Comparison of ENCODE assay signal across 18 cellular contexts in the genomic region with DNA sequence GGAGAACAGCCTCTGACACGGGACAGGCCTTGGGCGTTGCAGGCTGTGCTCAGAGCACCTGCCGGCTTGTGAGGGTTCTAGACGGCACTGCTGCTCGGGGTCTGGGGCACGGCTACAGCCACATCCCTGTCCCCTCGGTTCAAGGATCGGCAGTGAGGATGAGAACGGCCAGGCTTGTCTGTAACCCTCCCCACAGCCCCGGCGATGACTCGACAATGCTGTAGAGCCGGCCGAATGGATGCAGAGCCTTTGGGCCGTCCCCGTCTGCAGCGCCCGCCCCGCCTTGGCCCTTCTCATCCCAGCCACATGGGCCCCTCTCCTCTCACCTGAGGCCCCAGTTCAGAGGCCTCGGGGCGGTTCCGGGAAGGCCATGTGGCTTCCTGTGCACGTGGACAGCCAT. TPM values are rescaled to one million over a fixed set of nuclear protein-coding genes. Genes with fewer than 3 reads are reported as not detected.
DNase-seq lines count a peak whose midpoint lies in the region; ATAC-seq lines count a peak whose summit lies in the region.
"Had no signal": no experiment of that assay in that cellular context is flagged by ENCODE, and none has a peak within 500 bp of the region (broad histone marks: within the 10 kb centered on the region; RNA-seq: fewer than 3 reads in every experiment).

No MANE protein-coding gene starts in this region.

- no peak overlapping the region for H2BK12ac ChIP-seq in trophoblast cell (ENCODE audit: low read length)

- H3K36me3 ChIP-seq in trophoblast cell (ENCODE audit: control insufficient read depth in 1 of 2, insufficient read depth in 2 of 2, low read length in 2 of 2) = peaks cover 2 to 3% of the 10 kb centered on the region in 2 experiments
- H3K36me3 ChIP-seq: BE2C, SJCRH30 had no signal

- H3K4me1 ChIP-seq in trophoblast cell (ENCODE audit: control insufficient read depth in 1 of 2, insufficient read depth in 2 of 2, low read length in 2 of 2) = peaks cover 0 to 7% of the 10 kb centered on the region in 2 experiments
- H3K4me1 ChIP-seq: BE2C, Caco-2, SJCRH30 had no signal

- H3K4me3 ChIP-seq in trophoblast cell (ENCODE audit: low read depth, low read length) = peak overlapping the region; percentile 7
- H3K4me3 ChIP-seq: PC-9, SJCRH30 had no signal

- peaks cover 14% of the 10 kb centered on the region for H3K9me3 ChIP-seq in trophoblast cell (ENCODE audit: insufficient read depth, low read depth, low read length)
- H3K9me3 ChIP-seq: BE2C, Caco-2 had no signal

- H3K27me3 Mint-ChIP-seq in activated T-cell treated with anti-CD3 and anti-CD28 coated beads, Interleukin-2, amount 50 U/mL, for 24 hours = no peaks in the 10 kb centered on the region
- no peaks in the 10 kb centered on the region for H3K27me3 Mint-ChIP-seq in activated T-cell treated with anti-CD3 and anti-CD28 coated beads, Interleukin-2, amount 50 U/mL, for 4 hours (ENCODE audit: low read depth)
- H3K27me3 Mint-ChIP-seq: CD4-positive, alpha-beta T cell had no signal

- H2BK5ac ChIP-seq in trophoblast cell (ENCODE audit: low read depth, low read length, poor library complexity) = no peak overlapping the region

- no peak overlapping the region for H3K27ac Mint-ChIP-seq in activated T-cell treated with anti-CD3 and anti-CD28 coated beads, Interleukin-2, amount 50 U/mL, for 24 hours
- H3K27ac Mint-ChIP-seq: CD4-positive, alpha-beta T cell had no signal

- H3K27ac ChIP-seq in trophoblast cell (ENCODE audit: low read depth, low read length) (no peak overlapping the region), caudate nucleus (ENCODE audit: low read depth, low read length) (no peak overlapping the region)
- H3K27ac ChIP-seq: PC-9, SJCRH30 had no signal

- no peak overlapping the region for H3K4me3 Mint-ChIP-seq in activated T-cell treated with anti-CD3 and anti-CD28 coated beads, Interleukin-2, amount 50 U/mL, for 24 hours
- H3K4me3 Mint-ChIP-seq in activated T-cell treated with anti-CD3 and anti-CD28 coated beads, Interleukin-2, amount 50 U/mL, for 4 hours = no peak overlapping the region
- H3K4me3 Mint-ChIP-seq: CD4-positive, alpha-beta T cell had no signal

- H3K4ac ChIP-seq in trophoblast cell (ENCODE audit: low read depth, low read length) = no peak overlapping the region

- no peaks in the 10 kb centered on the region for H3K9me3 Mint-ChIP-seq in activated T-cell treated with anti-CD3 and anti-CD28 coated beads, Interleukin-2, amount 50 U/mL, for 24 hours
- no peaks in the 10 kb centered on the region for H3K9me3 Mint-ChIP-seq in activated T-cell treated with anti-CD3 and anti-CD28 coated beads, Interleukin-2, amount 50 U/mL, for 4 hours
- H3K9me3 Mint-ChIP-seq: CD4-positive, alpha-beta T cell had no signal

- peaks cover 22% of the 10 kb centered on the region for H3K4me1 Mint-ChIP-seq in activated T-cell treated with anti-CD3 and anti-CD28 coated beads, Interleukin-2, amount 50 U/mL, for 24 hours (ENCODE audit: low read depth)
- H3K4me1 Mint-ChIP-seq in activated T-cell treated with anti-CD3 and anti-CD28 coated beads, Interleukin-2, amount 50 U/mL, for 4 hours (ENCODE audit: low read depth) = peaks cover 11% of the 10 kb centered on the region

- H2AFZ ChIP-seq in trophoblast cell (ENCODE audit: insufficient read depth, low read length, poor library complexity) = no peak overlapping the region
- H2AFZ ChIP-seq: PC-9 had no signal

- peak; percentile 13 for DNase-seq in activated T-cell treated with anti-CD3 and anti-CD28 coated beads, Interleukin-2, amount 50 U/mL, for 24 hours
- no peak for DNase-seq in activated T-cell treated with anti-CD3 and anti-CD28 coated beads, Interleukin-2, amount 50 U/mL, for 4 hours
- DNase-seq in trophoblast cell (no peak), ACHN (no peak), HuH-7.5 (ENCODE audit: low spot score) (no peak), caudate nucleus (lab: John Stamatoyannopoulos, UW) (no peak)
- DNase-seq: BE2C; Caco-2; CD4-positive, alpha-beta T cell; DMS153; GDM1; NCI-H1105; NCI-H187; NCI-H226; NCI-H524; PC-9; SJCRH30 had no signal

- no peak overlapping the region for H3K18ac ChIP-seq in trophoblast cell (ENCODE audit: low read length)

- no peak for ATAC-seq in activated T-cell treated with anti-CD3 and anti-CD28 coated beads, Interleukin-2, amount 50 U/mL, for 4 hours
- ATAC-seq in esophagus mucosa = peak; percentile 10

- no peak overlapping the region for H4K91ac ChIP-seq in trophoblast cell (ENCODE audit: low read depth, low read length)

- no peak overlapping the region for H4K12ac ChIP-seq in trophoblast cell (ENCODE audit: low read depth, low read length)

- no peak overlapping the region for H3K23ac ChIP-seq in trophoblast cell (ENCODE audit: low read length)

- no peak overlapping the region for H4K8ac ChIP-seq in trophoblast cell (ENCODE audit: low read depth, low read length)

- H3K9ac ChIP-seq in trophoblast cell (ENCODE audit: low read length) = no peak overlapping the region

- in situ Hi-C loops in ACHN (cut with HindIII; ENCODE audit: low pct_ligation_motif_present, low pct_unique_long_range_greater_than_20kb, low sequenced_read_pairs) = no loop called here

- no peaks in the 10 kb centered on the region for H3K79me1 ChIP-seq in trophoblast cell (ENCODE audit: low read length)

- H3K79me2 ChIP-seq in trophoblast cell (ENCODE audit: control insufficient read depth, insufficient read depth, low read length, poor library complexity) = no peaks in the 10 kb centered on the region

- no peak overlapping the region for H2AK5ac ChIP-seq in trophoblast cell (ENCODE audit: low read length)

- peaks cover 61% of the 10 kb centered on the region for H3K36me3 Mint-ChIP-seq in activated T-cell treated with anti-CD3 and anti-CD28 coated beads, Interleukin-2, amount 50 U/mL, for 24 hours (ENCODE audit: low read depth)
- peaks cover 18% of the 10 kb centered on the region for H3K36me3 Mint-ChIP-seq in activated T-cell treated with anti-CD3 and anti-CD28 coated beads, Interleukin-2, amount 50 U/mL, for 4 hours (ENCODE audit: insufficient read depth)

- H3K4me2 ChIP-seq in trophoblast cell (ENCODE audit: low read length) = no peak overlapping the region
- H3K4me2 ChIP-seq: PC-9 had no signal

- no peak overlapping the region for H2BK120ac ChIP-seq in trophoblast cell (ENCODE audit: insufficient read depth, low read length, poor library complexity)

- no peaks in the 10 kb centered on the region for H3K27me3 ChIP-seq in trophoblast cell (ENCODE audit: insufficient read depth, low read length)
- H3K27me3 ChIP-seq: BE2C, SJCRH30 had no signal

- no peak overlapping the region for H3K14ac ChIP-seq in trophoblast cell (ENCODE audit: low read length)

- no CpG with 5 or more reads among the region's 23 CpGs for WGBS in trophoblast cell (ENCODE audit: extremely low coverage, insufficient coverage, insufficient read length)

RNA-seq across cellular contexts. Expression of a gene that starts 49.0 kb away (rescaled TPM):
- 10 to 100 TPM; 12.1 to 26.2 (median 23.1) TPM for total RNA-seq in activated T-cell treated with anti-CD3 and anti-CD28 coated beads, Interleukin-2, amount 50 U/mL, for 4 hours
- 152 TPM for total RNA-seq in esophagus mucosa
- 73.5 and 78.5 TPM in 2 replicates for polyA plus RNA-seq in trophoblast cell (2013)
